In the genomic region with DNA sequence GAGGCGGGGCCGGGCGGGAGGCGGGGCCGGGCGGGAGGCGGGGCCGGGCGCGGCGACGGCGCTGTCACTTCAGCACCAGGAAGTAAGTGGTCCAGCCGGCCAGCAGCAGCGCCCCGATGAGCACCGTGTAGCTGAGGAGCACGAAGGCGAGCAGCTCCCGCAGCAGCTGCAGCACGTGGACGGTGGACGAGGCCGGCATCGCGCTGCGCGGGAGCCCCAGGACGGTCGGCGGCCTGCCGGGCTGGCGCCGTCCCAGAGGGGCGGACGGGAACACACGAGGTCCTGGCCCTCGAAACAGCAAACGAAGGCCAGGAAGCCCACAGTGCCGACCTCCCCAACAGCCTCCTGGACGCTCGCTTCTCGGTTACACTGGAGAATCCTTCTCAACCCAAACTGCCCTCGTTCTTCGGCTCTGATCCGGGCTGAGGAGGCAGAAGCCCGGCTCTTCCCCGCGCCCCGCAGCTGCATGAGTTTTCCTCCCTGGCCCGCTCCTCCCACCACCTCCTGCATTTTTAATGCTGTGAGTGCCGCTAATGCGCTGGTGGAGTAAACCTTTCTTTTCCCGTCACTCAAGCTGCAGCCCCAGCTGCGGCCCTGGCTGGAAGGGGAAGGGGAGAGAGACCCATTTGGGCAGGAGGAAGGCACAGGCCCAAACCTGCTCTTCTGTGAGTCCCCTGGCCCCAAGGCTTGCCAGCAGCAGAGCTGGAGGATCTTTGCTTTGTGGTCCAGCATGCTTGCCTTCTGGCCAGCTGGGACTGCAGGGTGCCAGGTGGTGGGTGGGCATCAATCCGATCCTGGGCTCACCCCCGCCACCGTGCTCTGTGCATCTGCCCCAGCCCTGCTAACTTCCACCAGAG, we compare ENCODE assay signal across 8 cellular contexts. TPM values are rescaled to one million over a fixed set of nuclear protein-coding genes. Genes with fewer than 3 reads are reported as not detected.
A peak's percentile ranks its signal among the peaks of the same experiment; 100 is the strongest.
DNase-seq lines count a peak whose midpoint lies in the region; ATAC-seq and TF ChIP-seq lines count a peak whose summit lies in the region.

No MANE protein-coding gene starts in this region.

- TF ChIP-seq CTCF in GM06990 (IDR thresholded peaks at IDR 0.05; ENCODE audit: insufficient read depth, low read length, poor library complexity, severe bottlenecking) (no peak), osteocyte (IDR thresholded peaks at IDR 0.05) (no peak)

- no peak overlapping the region for H3K27ac Mint-ChIP-seq in osteocyte (ENCODE audit: unreplicated experiment)

- intact Hi-C loops in posterior vena cava (cut with DNase I), result no loop called here

- peak overlapping the region; percentile 65 for H3K4me3 Mint-ChIP-seq in osteocyte (ENCODE audit: unreplicated experiment)

- no peak for ATAC-seq in GM18909 (IDR thresholded peaks at IDR 0.05; ENCODE audit: poor library complexity, unreplicated experiment)

- H3K9me3 ChIP-seq in effector memory CD4-positive, alpha-beta T cell (ENCODE audit: control insufficient read depth, low read length), result no peaks in the 10 kb centered on the region

- no peaks in the 10 kb centered on the region for H3K27me3 Mint-ChIP-seq in osteocyte (ENCODE audit: unreplicated experiment)

- H3K36me3 Mint-ChIP-seq in osteocyte (ENCODE audit: unreplicated experiment), result peaks cover 18% of the 10 kb centered on the region

- H3K9me3 Mint-ChIP-seq in osteocyte (ENCODE audit: unreplicated experiment), result no peaks in the 10 kb centered on the region

- peaks cover 3% of the 10 kb centered on the region for H3K36me3 ChIP-seq in GM06990 (ENCODE audit: control insufficient read depth, insufficient read depth, low read length)
- H3K36me3 ChIP-seq in effector memory CD4-positive, alpha-beta T cell (ENCODE audit: control insufficient read depth, insufficient read depth, low read length), result peaks cover 31% of the 10 kb centered on the region

- peaks cover 23% of the 10 kb centered on the region for H3K4me1 ChIP-seq in effector memory CD4-positive, alpha-beta T cell (ENCODE audit: control insufficient read depth, insufficient read depth, low read length, poor library complexity, severe bottlenecking)

- H3K27me3 ChIP-seq in GM06990 (replicated peaks; ENCODE audit: control insufficient read depth, insufficient read depth, low read length), result no peaks in the 10 kb centered on the region
- no peaks in the 10 kb centered on the region for H3K27me3 ChIP-seq in effector memory CD4-positive, alpha-beta T cell (replicated peaks; ENCODE audit: control insufficient read depth, insufficient read depth, low read length, poor library complexity, severe bottlenecking)

- H3K27ac ChIP-seq in effector memory CD4-positive, alpha-beta T cell (ENCODE audit: insufficient read depth, low read length, poor library complexity, severe bottlenecking), result no peak overlapping the region

- peak overlapping the region; percentile 60 for H3K4me3 ChIP-seq in GM06990 (replicated peaks; ENCODE audit: low read depth, low read length)
- peak overlapping the region; percentile 46 for H3K4me3 ChIP-seq in Jurkat, Clone E6-1 (ENCODE audit: low read length)
- peak overlapping the region; percentile 48 for H3K4me3 ChIP-seq in effector memory CD4-positive, alpha-beta T cell (ENCODE audit: insufficient read depth, low read depth, low read length, poor library complexity, severe bottlenecking)

- H3K4me1 Mint-ChIP-seq in osteocyte (ENCODE audit: unreplicated experiment), result peaks cover 27% of the 10 kb centered on the region

- DNase-seq in GM06990 (ENCODE audit: extremely low read depth, insufficient read length) (no peak), osteocyte (ENCODE audit: extremely low spot score, unreplicated experiment) (no peak), posterior vena cava (ENCODE audit: low spot score) (no peak), NCI-H2029 treated with DMSO at 0.1 percent for 48 hours (lab: John Stamatoyannopoulos, UW) (no peak)
- DNase-seq in Jurkat, Clone E6-1 (ENCODE audit: low read depth, low spot score), result no peak
- DNase-seq in effector memory CD4-positive, alpha-beta T cell, result no peak
- DNase-seq in stimulated activated CD4-positive, alpha-beta T cell treated with anti-CD3 and anti-CD28 coated beads, Interleukin-4, amount 100 ng/mL, for 4 hours, result no peak

RNA-seq across cellular contexts. Expression of a gene that starts 0.7 kb away (rescaled TPM):
- 84.2 TPM for polyA plus RNA-seq in Jurkat, Clone E6-1 (2012; ENCODE audit: insufficient read depth, insufficient read length)
- total RNA-seq in osteocyte (51.5 and 61.1 TPM in 2 replicates), posterior vena cava (10 to 100 TPM; 26.2 to 27.0 TPM)

RNA-seq across cellular contexts. Expression of a gene that starts 23.1 kb away (rescaled TPM):
- polyA plus RNA-seq in Jurkat, Clone E6-1 (2012; ENCODE audit: insufficient read depth, insufficient read length), result 3.4 TPM
- 0.21 and 0.64 TPM in 2 replicates for total RNA-seq in osteocyte
- under 1 TPM in 1 of 2 donors, not detected in 1; 0.10 TPM for total RNA-seq in posterior vena cava

RNA-seq across cellular contexts. Expression of a gene that starts 39.7 kb away (rescaled TPM):
- 30.2 TPM for polyA plus RNA-seq in Jurkat, Clone E6-1 (2012; ENCODE audit: insufficient read depth, insufficient read length)
- total RNA-seq in osteocyte (22.2 and 23.1 TPM in 2 replicates), posterior vena cava (10 to 100 TPM; 12.3 to 12.6 TPM)

RNA-seq across cellular contexts. Expression of a gene that starts 43.7 kb away (rescaled TPM):
- not detected for polyA plus RNA-seq in Jurkat, Clone E6-1 (2012; ENCODE audit: insufficient read depth, insufficient read length)
- total RNA-seq in osteocyte (1.0 and 2.0 TPM in 2 replicates), posterior vena cava (under 1 TPM in 1 of 2 donors, not detected in 1; 0.60 TPM)

RNA-seq across cellular contexts. Expression of a gene that starts 52.6 kb away (rescaled TPM):
- not detected for polyA plus RNA-seq in Jurkat, Clone E6-1 (2012; ENCODE audit: insufficient read depth, insufficient read length)
- total RNA-seq in osteocyte, result not detected in 2 replicates
- total RNA-seq in posterior vena cava, result not detected
